In genomic region chr6:8218861-8219260, GRCh38 we compare ENCODE assay signal across 17 cellular contexts.
DNase-seq lines count a peak whose midpoint lies in the region; ATAC-seq and TF ChIP-seq lines count a peak whose summit lies in the region.
"Had no signal": no experiment of that assay in that cellular context is flagged by ENCODE, and none has a peak within 500 bp of the region (broad histone marks: within the 10 kb centered on the region; RNA-seq: fewer than 3 reads in every experiment).

No MANE protein-coding gene starts in this region.

- DNase-seq in SK-N-SH (no peak), SK-N-MC (ENCODE audit: low read depth, low spot score) (no peak), iris pigment epithelial cell (ENCODE audit: low read depth) (peak; percentile 50), type B pancreatic cell (ENCODE audit: extremely low spot score, unreplicated experiment) (no peak), NAMALWA (ENCODE audit: low spot score) (no peak)
- DNase-seq in stimulated activated CD8-positive, alpha-beta memory T cell treated with anti-CD3 and anti-CD28 coated beads, Interleukin-4, amount 100 ng/mL, for 48 hours, result no peak
- DNase-seq: GF-D8, H9, NCI-H1417 treated with DMSO at 0.1 percent for 48 hours had no signal

- H3K4me2 ChIP-seq in SK-N-SH, result no peak overlapping the region
- H3K4me2 ChIP-seq: BLaER1 treated with 17β-estradiol and CSF1 and Interleukin-3, amounts not matched to agents 10 nM and 100 nM; PC-9 had no signal

- H3K79me2 ChIP-seq in SK-N-SH (ENCODE audit: insufficient read depth), result no peaks in the 10 kb centered on the region

- no peak for TF ChIP-seq RAD21 in SK-N-SH (IDR thresholded peaks at IDR 0.05; ENCODE audit: low read length)

- no peaks in the 10 kb centered on the region for H3K9me3 Mint-ChIP-seq in type B pancreatic cell
- H3K9me3 Mint-ChIP-seq: H9, T-cell had no signal

- H3K27ac ChIP-seq in SK-N-SH (ENCODE audit: low read depth in 2 of 2, low read length in 1 of 2), result no peak overlapping the region
- H3K27ac ChIP-seq in SK-N-MC, result peak overlapping the region; percentile 88
- H3K27ac ChIP-seq: 22Rv1; BLaER1 treated with 17β-estradiol and CSF1 and Interleukin-3, amounts not matched to agents 10 nM and 100 nM; HL-60; PC-9 had no signal

- TF ChIP-seq CTCF in SK-N-SH (IDR thresholded peaks at IDR 0.05) (no peak), type B pancreatic cell (conservative IDR thresholded peaks at IDR 0.05) (no peak)

- ATAC-seq in SK-N-SH treated with all-trans-retinoic acid at 6 μM for 48 hours (no peak), GM18907 (IDR thresholded peaks at IDR 0.05; ENCODE audit: unreplicated experiment) (no peak)

- no peaks in the 10 kb centered on the region for H3K27me3 Mint-ChIP-seq in type B pancreatic cell

- no peak overlapping the region for H3K4me3 Mint-ChIP-seq in type B pancreatic cell
- H3K4me3 Mint-ChIP-seq: H9, IgD-negative memory B cell, T-cell had no signal

- no peaks in the 10 kb centered on the region for H3F3A ChIP-seq in SK-N-SH (replicated peaks; ENCODE audit: insufficient read depth)

- POLR2A ChIA-PET in SK-N-SH (lab: Yijun Ruan, JAX), result no interaction called here

- no peaks in the 10 kb centered on the region for H3K36me3 ChIP-seq in SK-N-SH (replicated peaks in 1 of 2; ENCODE audit: control insufficient read depth in 1 of 2, insufficient read depth in 2 of 2, low read length in 1 of 2)
- H3K36me3 ChIP-seq in SK-N-MC (ENCODE audit: insufficient read depth, low read length), result no peaks in the 10 kb centered on the region
- H3K36me3 ChIP-seq: BLaER1 treated with 17β-estradiol and CSF1 and Interleukin-3, amounts not matched to agents 10 nM and 100 nM had no signal

- no peaks in the 10 kb centered on the region for H3K9me3 ChIP-seq in SK-N-SH
- no peaks in the 10 kb centered on the region for H3K9me3 ChIP-seq in SK-N-MC (ENCODE audit: low read depth, low read length)
- H3K9me3 ChIP-seq: BLaER1 treated with 17β-estradiol and CSF1 and Interleukin-3, amounts not matched to agents 10 nM and 100 nM had no signal

- WGBS in SK-N-SH (ENCODE audit: low lambda C conversion rate), result 47% methylated on average over 5 of the region's 5 CpGs

- no peak for TF ChIP-seq EP300 in SK-N-SH (IDR thresholded peaks at IDR 0.05; ENCODE audit: borderline replicate concordance in 1 of 2, low read depth in 1 of 2, low read length in 1 of 2)

- no peaks in the 10 kb centered on the region for H3K4me1 ChIP-seq in SK-N-SH (ENCODE audit: control insufficient read depth in 1 of 2, insufficient read depth in 2 of 2, low read depth in 1 of 2, low read length in 1 of 2)
- H3K4me1 ChIP-seq: BLaER1 treated with 17β-estradiol and CSF1 and Interleukin-3, amounts not matched to agents 10 nM and 100 nM had no signal

- H3K4me1 Mint-ChIP-seq in type B pancreatic cell (ENCODE audit: unreplicated experiment), result peaks cover 4% of the 10 kb centered on the region
- H3K4me1 Mint-ChIP-seq: IgD-negative memory B cell, T-cell had no signal

- CTCF ChIA-PET in SK-N-SH (lab: Yijun Ruan, JAX), result interaction anchor here (0.7 to 3.3 kb wide), 46 partner anchors 10 to 764 kb away, joined by 3 to 83 read pairs (median 5); partner anchors contain the start of gene EEF1E1

- H3K9me2 ChIP-seq in SK-N-SH, result no peaks in the 10 kb centered on the region

- H3K36me3 Mint-ChIP-seq in type B pancreatic cell, result no peaks in the 10 kb centered on the region
- H3K36me3 Mint-ChIP-seq: IgD-negative memory B cell, T-cell had no signal

- no peaks in the 10 kb centered on the region for H3K27me3 ChIP-seq in SK-N-SH (ENCODE audit: insufficient read depth)
- H3K27me3 ChIP-seq: BLaER1 treated with 17β-estradiol and CSF1 and Interleukin-3, amounts not matched to agents 10 nM and 100 nM had no signal

- H3K9ac ChIP-seq in SK-N-SH (no peak overlapping the region), SK-N-MC (ENCODE audit: insufficient read length) (peak overlapping the region; percentile 65)
- H3K9ac ChIP-seq: BLaER1 treated with 17β-estradiol and CSF1 and Interleukin-3, amounts not matched to agents 10 nM and 100 nM had no signal

- H2AFZ ChIP-seq in SK-N-SH (ENCODE audit: low read depth), result 0 out of 2 replicates have a peak overlapping the region, but pooled peaks have one; percentile 64
- H2AFZ ChIP-seq: PC-9 had no signal

- no peak overlapping the region for H3K27ac Mint-ChIP-seq in type B pancreatic cell
- H3K27ac Mint-ChIP-seq: H9, IgD-negative memory B cell, T-cell had no signal

- no peak overlapping the region for H3K4me3 ChIP-seq in SK-N-SH (ENCODE audit: low read depth in 2 of 2, low read length in 1 of 2)
- H3K4me3 ChIP-seq in SK-N-MC, result peak overlapping the region; percentile 51
- H3K4me3 ChIP-seq: BLaER1 treated with 17β-estradiol and CSF1 and Interleukin-3, amounts not matched to agents 10 nM and 100 nM; PC-9 had no signal

- H4K20me1 ChIP-seq in SK-N-SH (ENCODE audit: insufficient read depth), result no peaks in the 10 kb centered on the region
- H4K20me1 ChIP-seq: BLaER1 treated with 17β-estradiol and CSF1 and Interleukin-3, amounts not matched to agents 10 nM and 100 nM had no signal

TF ChIP-seq in SK-N-SH, 30 proteins besides CTCF, POLR2A, EP300 and RAD21 (continues in another document):
- no peak for TF ChIP-seq JUND (IDR thresholded peaks at IDR 0.05)
- no peak for TF ChIP-seq FOSL2 (IDR thresholded peaks at IDR 0.05; ENCODE audit: borderline replicate concordance, low read depth)
- TF ChIP-seq REST (IDR thresholded peaks at IDR 0.05; ENCODE audit: low read depth, low read length), result no peak
- no peak for TF ChIP-seq GABPA (IDR thresholded peaks at IDR 0.05; ENCODE audit: low read depth)
- TF ChIP-seq CHD2 (IDR thresholded peaks at IDR 0.05; ENCODE audit: low read length, partially characterized antibody), result no peak

TF ChIP-seq in SK-N-SH treated with all-trans-retinoic acid at 6 μM for 48 hours, 23 proteins besides CTCF, POLR2A, EP300 and RAD21 (continues in another document):
- no peak for TF ChIP-seq CSDC2 (CRISPR knock-in tag; IDR thresholded peaks at IDR 0.05)
- TF ChIP-seq BACH2 (CRISPR knock-in tag; IDR thresholded peaks at IDR 0.05; ENCODE audit: borderline replicate concordance), result no peak
- no peak for TF ChIP-seq CSRNP3 (CRISPR knock-in tag; IDR thresholded peaks at IDR 0.05)
- no peak for TF ChIP-seq CREB5 (CRISPR knock-in tag; IDR thresholded peaks at IDR 0.05; ENCODE audit: low read depth)
- TF ChIP-seq TSHZ2 (CRISPR knock-in tag; IDR thresholded peaks at IDR 0.05), result no peak
- no peak for TF ChIP-seq ZNF70 (CRISPR knock-in tag; IDR thresholded peaks at IDR 0.05)
